ENCODE assay signal across 14 cellular contexts in genomic region chr9:17600962-17601593, GRCh38.
DNase-seq lines count a peak whose midpoint lies in the region; ATAC-seq and FAIRE-seq lines count a peak whose summit lies in the region.
"Had no signal": no experiment of that assay in that cellular context is flagged by ENCODE, and none has a peak within 500 bp of the region (broad histone marks: within the 10 kb centered on the region; RNA-seq: fewer than 3 reads in every experiment).

No MANE protein-coding gene starts in this region.

- peak; percentile 90 for FAIRE-seq in islet of Langerhans (lab: Jason Lieb, UNC)

- no peak for ATAC-seq in HG03521 (IDR thresholded peaks at IDR 0.05; ENCODE audit: unreplicated experiment)
- ATAC-seq: activated CD8-positive, alpha-beta memory T cell treated with anti-CD3 and anti-CD28 coated beads, Interleukin-2, amount 10 ng/mL, durations not matched to agents 7 days and 5 days; naive thymus-derived CD4-positive, alpha-beta T cell had no signal

- DNase-seq in EH (ENCODE audit: low read depth) (peak; percentile 72), Kasumi-1 (lab: John Stamatoyannopoulos, UW) (peak; percentile 21 to 40), amniotic epithelial cell (ENCODE audit: low read depth) (peak; percentile 54), glomerular visceral epithelial cell (ENCODE audit: extremely low spot score) (no peak), NCI-H1105 (lab: John Stamatoyannopoulos, UW) (no peak), HuH-7 (ENCODE audit: low spot score) (no peak)
- DNase-seq: activated CD4-positive, CD25-positive, alpha-beta regulatory T cell treated with anti-CD3 and anti-CD28 coated beads, Interleukin-2, amount 50 U/mL, for 72 hours; activated CD8-positive, alpha-beta memory T cell treated with anti-CD3 and anti-CD28 coated beads, Interleukin-2, amount 10 ng/mL, durations not matched to agents 7 days and 5 days; esophagus squamous epithelium; left ventricle myocardium inferior; naive thymus-derived CD4-positive, alpha-beta T cell; NCI-H2107 had no signal

Comparison
In these comparisons a context has a peak if more than half of its experiments do, and no peak if none do; other contexts are left out.
1. DNase-seq: peak in EH (single experiment), Kasumi-1 (2 of 2) and amniotic epithelial cell (single experiment); none in glomerular visceral epithelial cell (single experiment), NCI-H1105 (single experiment) and HuH-7 (single experiment).